ENCODE assay signal across 9 cellular contexts in genomic region chr18:42274488-42275137, GRCh38.
DNase-seq lines count a peak whose midpoint lies in the region; ATAC-seq, FAIRE-seq and TF ChIP-seq lines count a peak whose summit lies in the region.
"Had no signal": no experiment of that assay in that cellular context is flagged by ENCODE, and none has a peak within 500 bp of the region (broad histone marks: within the 10 kb centered on the region; RNA-seq: fewer than 3 reads in every experiment).

No MANE protein-coding gene starts in this region.

- H3K4me1 ChIP-seq in upper lobe of left lung = no peaks in the 10 kb centered on the region

- no peaks in the 10 kb centered on the region for H3K27me3 ChIP-seq in upper lobe of left lung

- TF ChIP-seq EP300 in upper lobe of left lung (IDR thresholded peaks at IDR 0.05) = no peak

- H3K27ac ChIP-seq in upper lobe of left lung = no peak overlapping the region

- H3K36me3 ChIP-seq in upper lobe of left lung = no peaks in the 10 kb centered on the region

- no peak for TF ChIP-seq POLR2A in erythroblast (IDR thresholded peaks at IDR 0.05; ENCODE audit: low read length)
- no peak for TF ChIP-seq POLR2A in upper lobe of left lung (IDR thresholded peaks at IDR 0.05)

- TF ChIP-seq CTCF in AG04449 (IDR thresholded peaks at IDR 0.05; ENCODE audit: insufficient read depth, low read length, missing control alignments) = peak; percentile 13
- no peak for TF ChIP-seq CTCF in upper lobe of left lung (IDR thresholded peaks at IDR 0.05)

- CTCF ChIA-PET in AG04449 (lab: Yijun Ruan, JAX) = interaction anchor here (0.6 to 6.9 kb wide), 2 partner anchors 160 to 433 kb away, joined by 3 to 86 read pairs; no protein-coding TSS in a partner anchor

- H3K9me3 ChIP-seq in upper lobe of left lung = no peaks in the 10 kb centered on the region

- ATAC-seq in GM19023 (IDR thresholded peaks at IDR 0.05; ENCODE audit: unreplicated experiment) (peak; percentile 57), upper lobe of left lung (ENCODE audit: low FRiP score in 2 of 2) (no peak)
- no peak for ATAC-seq in activated CD4-positive, CD25-positive, alpha-beta regulatory T cell treated with anti-CD3 and anti-CD28 coated beads, Interleukin-2, amount 50 U/mL, for 24 hours
- ATAC-seq: activated T-cell treated with anti-CD3 and anti-CD28 coated beads, Interleukin-2, amount 50 U/mL, for 4 hours had no signal

- no peak for FAIRE-seq in urothelium cell line (lab: Jason Lieb, UNC)

- POLR2A ChIA-PET in AG04449 (lab: Yijun Ruan, JAX) = no interaction called here

- H3K4me3 ChIP-seq in AG04449 (ENCODE audit: low read depth, low read length) = no peak overlapping the region
- H3K4me3 ChIP-seq in upper lobe of left lung = no peak overlapping the region

- 0 to 59% methylated on average over 1 of the region's 1 CpG for whole genome bisulfite sequencing in upper lobe of left lung, 2 donors

- no peak for DNase-seq in AG04449 (ENCODE audit: low read depth, low spot score)
- DNase-seq in NCI-H1092 treated with DMSO at 0.1 percent for 48 hours (lab: John Stamatoyannopoulos, UW) = peak; percentile 29
- peak; percentile 19 to 36 for DNase-seq in erythroblast (lab: John Stamatoyannopoulos, UW)
- no peak for DNase-seq in urothelium cell line (ENCODE audit: low spot score)
- DNase-seq in putamen (ENCODE audit: low spot score) = no peak
- no peak for DNase-seq in upper lobe of left lung
- DNase-seq: activated T-cell treated with anti-CD3 and anti-CD28 coated beads, Interleukin-2, amount 50 U/mL, for 4 hours had no signal

Comparison
In these comparisons a context has a peak if more than half of its experiments do, and no peak if none do; other contexts are left out.
1. DNase-seq: peak in NCI-H1092 treated with DMSO at 0.1 percent for 48 hours (single experiment) and erythroblast (2 of 2); none in AG04449 (single experiment), urothelium cell line (single experiment), putamen (single experiment) and upper lobe of left lung (0 of 2).